ENCODE assay signal across 14 cellular contexts in the genomic region with DNA sequence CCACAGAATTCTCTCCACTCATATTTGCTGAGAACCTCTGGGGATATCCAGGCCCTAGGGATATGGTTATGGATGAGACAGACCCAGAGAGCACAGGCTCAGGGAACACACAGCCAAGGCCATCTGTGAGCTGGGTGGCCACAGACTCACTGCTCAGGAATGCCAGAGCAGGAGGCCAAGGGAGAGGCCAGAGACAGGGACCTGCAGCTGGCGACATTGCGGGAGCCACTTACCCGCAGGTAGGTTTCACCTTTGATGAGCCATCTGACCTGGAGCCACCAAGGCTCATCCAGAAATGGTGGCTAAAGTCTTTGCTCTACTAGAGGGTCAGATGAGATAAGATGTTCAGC. TPM values are rescaled to one million over a fixed set of nuclear protein-coding genes. Genes with fewer than 3 reads are reported as not detected.
A peak's percentile ranks its signal among the peaks of the same experiment; 100 is the strongest.
DNase-seq lines count a peak whose midpoint lies in the region; ATAC-seq and TF ChIP-seq lines count a peak whose summit lies in the region.
"Had no signal": no experiment of that assay in that cellular context is flagged by ENCODE, and none has a peak within 500 bp of the region (broad histone marks: within the 10 kb centered on the region; RNA-seq: fewer than 3 reads in every experiment).

No MANE protein-coding gene starts in this region.

- no peak overlapping the region for H3K4me3 Mint-ChIP-seq in CD14-positive monocyte
- H3K4me3 Mint-ChIP-seq in HFFc6 = no peak overlapping the region
- H3K4me3 Mint-ChIP-seq in neural crest cell = peak overlapping the region; percentile 57
- no peak overlapping the region for H3K4me3 Mint-ChIP-seq in activated naive CD4-positive, alpha-beta T cell treated with anti-CD3 and anti-CD28 coated beads, Interleukin-2, amount 10 ng/mL, durations not matched to agents 7 days and 5 days
- H3K4me3 Mint-ChIP-seq: dendritic cell treated with granulocyte-macrophage colony-stimulating factor and Interleukin-4, amounts not matched to agents 40 ng/mL and 50 ng/mL, for 4 days had no signal

- no peak overlapping the region for H3K4me3 ChIP-seq in dorsolateral prefrontal cortex
- H3K4me3 ChIP-seq: thoracic aorta had no signal

- H3K27me3 ChIP-seq in dorsolateral prefrontal cortex = no peaks in the 10 kb centered on the region

- peaks cover 30% of the 10 kb centered on the region for H3K4me1 Mint-ChIP-seq in CD14-positive monocyte
- peaks cover 27% of the 10 kb centered on the region for H3K4me1 Mint-ChIP-seq in HFFc6 (ENCODE audit: low read depth)
- peaks cover 24% of the 10 kb centered on the region for H3K4me1 Mint-ChIP-seq in neural crest cell
- peaks cover 57% of the 10 kb centered on the region for H3K4me1 Mint-ChIP-seq in activated naive CD4-positive, alpha-beta T cell treated with anti-CD3 and anti-CD28 coated beads, Interleukin-2, amount 10 ng/mL, durations not matched to agents 7 days and 5 days

- TF ChIP-seq CTCF in CD14-positive monocyte (IDR thresholded peaks at IDR 0.05) = no peak
- TF ChIP-seq CTCF in HFFc6 (IDR thresholded peaks at IDR 0.05) = no peak
- TF ChIP-seq CTCF in dorsolateral prefrontal cortex (IDR thresholded peaks at IDR 0.05 in 54 of 56, conservative IDR thresholded peaks at IDR 0.05 in 2 of 56; ENCODE audit: low read depth in 1 of 56, partially characterized antibody in 56 of 56) = no peak
- TF ChIP-seq CTCF in neural crest cell (conservative IDR thresholded peaks at IDR 0.05) = no peak

- intact Hi-C loops in CD14-positive monocyte (cut with micrococcal nuclease) = loop anchor here in 1 of 2 donors (5.0 to 10.0 kb wide), 2 partner anchors 101 to 236 kb away; a partner anchor contains a TSS
- intact Hi-C loops in dorsolateral prefrontal cortex (cut with DNase I) = loop anchor here in 1 of 2 donors (10.0 kb wide), 1 partner anchor 104 kb away; a partner anchor contains a TSS

- peaks cover 11 to 15% (median 13%) of the 10 kb centered on the region in 3 donors for H3K27me3 Mint-ChIP-seq in CD14-positive monocyte (ENCODE audit: low read depth in 3 of 3)
- H3K27me3 Mint-ChIP-seq in HFFc6 (ENCODE audit: insufficient read depth) = peaks cover 21% of the 10 kb centered on the region
- H3K27me3 Mint-ChIP-seq in neural crest cell (ENCODE audit: low read depth) = peaks cover 48% of the 10 kb centered on the region
- peaks cover 44% of the 10 kb centered on the region for H3K27me3 Mint-ChIP-seq in activated naive CD4-positive, alpha-beta T cell treated with anti-CD3 and anti-CD28 coated beads, Interleukin-2, amount 10 ng/mL, durations not matched to agents 7 days and 5 days

- peak overlapping the region in 30 of 59 donors; percentile 3 to 82 (median 41) for H3K27ac ChIP-seq in dorsolateral prefrontal cortex
- H3K27ac ChIP-seq: thoracic aorta, VCaP had no signal

- H3K36me3 Mint-ChIP-seq in CD14-positive monocyte = no peaks in the 10 kb centered on the region
- no peaks in the 10 kb centered on the region for H3K36me3 Mint-ChIP-seq in HFFc6 (ENCODE audit: low read depth)
- H3K36me3 Mint-ChIP-seq in neural crest cell (ENCODE audit: low read depth) = no peaks in the 10 kb centered on the region
- peaks cover 2% of the 10 kb centered on the region for H3K36me3 Mint-ChIP-seq in activated naive CD4-positive, alpha-beta T cell treated with anti-CD3 and anti-CD28 coated beads, Interleukin-2, amount 10 ng/mL, durations not matched to agents 7 days and 5 days

- H3K9me3 Mint-ChIP-seq in CD14-positive monocyte (peaks cover 0 to 7% (median 0%) of the 10 kb centered on the region in 7 donors), HFFc6 (no peaks in the 10 kb centered on the region), neural crest cell (no peaks in the 10 kb centered on the region)
- no peaks in the 10 kb centered on the region for H3K9me3 Mint-ChIP-seq in activated naive CD4-positive, alpha-beta T cell treated with anti-CD3 and anti-CD28 coated beads, Interleukin-2, amount 10 ng/mL, durations not matched to agents 7 days and 5 days
- H3K9me3 Mint-ChIP-seq: dendritic cell treated with granulocyte-macrophage colony-stimulating factor and Interleukin-4, amounts not matched to agents 40 ng/mL and 50 ng/mL, for 4 days; nephron progenitor cell had no signal

- ATAC-seq in GM21423 (IDR thresholded peaks at IDR 0.05; ENCODE audit: unreplicated experiment) = no peak

- H3K27ac Mint-ChIP-seq in CD14-positive monocyte = no peak overlapping the region
- peak overlapping the region; percentile 19; the same call in 1 of the 2 replicates for H3K27ac Mint-ChIP-seq in HFFc6
- H3K27ac Mint-ChIP-seq in neural crest cell (ENCODE audit: unreplicated experiment) = no peak overlapping the region
- no peak overlapping the region for H3K27ac Mint-ChIP-seq in activated naive CD4-positive, alpha-beta T cell treated with anti-CD3 and anti-CD28 coated beads, Interleukin-2, amount 10 ng/mL, durations not matched to agents 7 days and 5 days
- H3K27ac Mint-ChIP-seq: dendritic cell treated with granulocyte-macrophage colony-stimulating factor and Interleukin-4, amounts not matched to agents 40 ng/mL and 50 ng/mL, for 4 days had no signal

- CTCF ChIA-PET in activated naive CD4-positive, alpha-beta T cell treated with anti-CD3 and anti-CD28 coated beads, Interleukin-2, amount 10 ng/mL, durations not matched to agents 7 days and 5 days (lab: Charles Lee) = no interaction called here

- DNase-seq in CD14-positive monocyte (ENCODE audit: low spot score) (peak; percentile 27), HFFc6 (no peak), dorsolateral prefrontal cortex (no peak), neural crest cell (ENCODE audit: low read depth, low spot score) (no peak), SK-N-DZ (ENCODE audit: low spot score) (no peak), activated gamma-delta T cell treated with Interleukin-2 at 50 U/mL for 16 hours (no peak)
- DNase-seq in activated naive CD4-positive, alpha-beta T cell treated with anti-CD3 and anti-CD28 coated beads, Interleukin-2, amount 10 ng/mL, durations not matched to agents 7 days and 5 days = no peak
- DNase-seq: DMS79 treated with DMSO at 0.1 percent for 48 hours, NCI-H1436 treated with DMSO at 0.1 percent for 48 hours had no signal

RNA-seq across cellular contexts. Expression of a gene that starts 29.4 kb away (rescaled TPM):
- polyA plus RNA-seq in CD14-positive monocyte = not detected
- total RNA-seq in HFFc6 (2021; fragmentation: NEBNext Ultra II Directional; extraction: Animal tissue kit (Norgen Biotek cat#: 25700)) = 1 to 10 TPM; 5.6 to 7.0 (median 6.5) TPM
- total RNA-seq in dorsolateral prefrontal cortex (10 to 100 TPM in 1 of 120 experiments, 1 to 10 TPM in 119; 2.3 to 10.5 (median 5.5) TPM), neural crest cell (26.1 and 29.7 TPM in 2 replicates)
- polyA plus RNA-seq in SK-N-DZ (2014; cell fraction: cytosol; rRNA removed) = 26.2 and 28.0 TPM in 2 replicates
- 48.9 and 64.6 TPM in 2 replicates for polyA plus RNA-seq in SK-N-DZ (2014; cell fraction: nucleus; rRNA removed)
